Comparison of ENCODE assay signal across 23 cellular contexts in genomic region chr18:21218862-21219261, GRCh38. TPM values are rescaled to one million over a fixed set of nuclear protein-coding genes. Genes with fewer than 3 reads are reported as not detected.
"Had no signal": no experiment of that assay in that cellular context is flagged by ENCODE, and none has a peak within 500 bp of the region (broad histone marks: within the 10 kb centered on the region; RNA-seq: fewer than 3 reads in every experiment).

No MANE protein-coding gene starts in this region.

- H3K4me3 Mint-ChIP-seq: activated B cell treated with CpG ODN at 0.5 μM for 24 hours; activated CD4-positive, alpha-beta T cell treated with anti-CD3 and anti-CD28 coated beads, Interleukin-2, amount 10 ng/mL, durations not matched to agents 24 days and 14 days; activated CD8-positive, alpha-beta T cell treated with anti-CD3 and anti-CD28 coated beads, Interleukin-2, amount 10 ng/mL, durations not matched to agents 7 days and 5 days; brain; central memory CD8-positive, alpha-beta T cell; neural crest cell; stimulated activated naive CD8-positive, alpha-beta T cell treated with anti-CD3 and anti-CD28 coated beads, Interleukin-15, Interleukin-2, amounts not matched to agents 100 ng/mL and 50 ng/mL, for 24 hours; T-helper 1 cell treated with Interleukin-12 subunit alpha and Interleukin-12 subunit beta and Interleukin-4 antibody, amounts not matched to agents 30 μg/mL and 1 μg/mL, for 36 hours had no signal

- H3K27ac Mint-ChIP-seq: activated B cell treated with CpG ODN at 0.5 μM for 24 hours; activated CD4-positive, alpha-beta T cell treated with anti-CD3 and anti-CD28 coated beads, Interleukin-2, amount 10 ng/mL, durations not matched to agents 24 days and 14 days; activated CD8-positive, alpha-beta T cell treated with anti-CD3 and anti-CD28 coated beads, Interleukin-2, amount 10 ng/mL, durations not matched to agents 7 days and 5 days; activated naive CD4-positive, alpha-beta T cell treated with anti-CD3 and anti-CD28 coated beads, Interleukin-2, amount 50 U/mL, for 72 hours; brain; stimulated activated naive CD8-positive, alpha-beta T cell treated with anti-CD3 and anti-CD28 coated beads, Interleukin-15, Interleukin-2, amounts not matched to agents 100 ng/mL and 50 ng/mL, for 24 hours; T-helper 1 cell treated with Interleukin-12 subunit alpha and Interleukin-12 subunit beta and Interleukin-4 antibody, amounts not matched to agents 30 μg/mL and 1 μg/mL, for 36 hours had no signal

- H3K36me3 Mint-ChIP-seq: activated naive CD4-positive, alpha-beta T cell treated with anti-CD3 and anti-CD28 coated beads, Interleukin-2, amount 50 U/mL, for 72 hours; brain had no signal

- DNase-seq: activated B cell treated with CpG ODN at 0.5 μM for 24 hours; activated CD4-positive, alpha-beta T cell treated with anti-CD3 and anti-CD28 coated beads, Interleukin-2, amount 10 ng/mL, durations not matched to agents 24 days and 14 days; activated CD8-positive, alpha-beta memory T cell treated with anti-CD3 and anti-CD28 coated beads, Interleukin-2, amount 50 U/mL, for 4 hours; activated CD8-positive, alpha-beta T cell treated with anti-CD3 and anti-CD28 coated beads, Interleukin-2, amount 10 ng/mL, durations not matched to agents 7 days and 5 days; activated effector memory CD4-positive, alpha-beta T cell treated with anti-CD3 and anti-CD28 coated beads, Interleukin-2, amount 50 U/mL, for 16 hours; activated T-cell treated with anti-CD3 and anti-CD28 coated beads, Interleukin-2, amount 50 U/mL, for 48 hours; amniotic stem cell; effector CD8-positive, alpha-beta T cell; foreskin fibroblast; left cardiac atrium; lower lobe of right lung; midbrain; ovary; right lobe of liver; upper lobe of right lung had no signal

- H3K27me3 Mint-ChIP-seq: activated B cell treated with CpG ODN at 0.5 μM for 24 hours, brain had no signal

- H3K9me3 Mint-ChIP-seq: activated B cell treated with CpG ODN at 0.5 μM for 24 hours; activated CD4-positive, alpha-beta T cell treated with anti-CD3 and anti-CD28 coated beads, Interleukin-2, amount 10 ng/mL, durations not matched to agents 24 days and 14 days; activated naive CD4-positive, alpha-beta T cell treated with anti-CD3 and anti-CD28 coated beads, Interleukin-2, amount 50 U/mL, for 72 hours; brain; central memory CD8-positive, alpha-beta T cell; stimulated activated naive CD8-positive, alpha-beta T cell treated with anti-CD3 and anti-CD28 coated beads, Interleukin-15, Interleukin-2, amounts not matched to agents 100 ng/mL and 50 ng/mL, for 24 hours; T-helper 1 cell treated with Interleukin-12 subunit alpha and Interleukin-12 subunit beta and Interleukin-4 antibody, amounts not matched to agents 30 μg/mL and 1 μg/mL, for 36 hours had no signal

- H3K4me1 Mint-ChIP-seq: activated B cell treated with CpG ODN at 0.5 μM for 24 hours; activated CD4-positive, alpha-beta T cell treated with anti-CD3 and anti-CD28 coated beads, Interleukin-2, amount 10 ng/mL, durations not matched to agents 24 days and 14 days; central memory CD8-positive, alpha-beta T cell had no signal

- H3K4me3 ChIP-seq: lower lobe of right lung, ovary, right lobe of liver, smooth muscle cell, suprapubic skin, upper lobe of right lung had no signal

RNA-seq across cellular contexts. Expression of gene GREB1L, which starts 23.2 kb away (rescaled TPM):
- total RNA-seq: activated B cell treated with CpG ODN at 0.5 μM for 24 hours; activated CD4-positive, alpha-beta T cell treated with anti-CD3 and anti-CD28 coated beads, Interleukin-2, amount 10 ng/mL, durations not matched to agents 24 days and 14 days; activated CD8-positive, alpha-beta T cell treated with anti-CD3 and anti-CD28 coated beads, Interleukin-2, amount 10 ng/mL, durations not matched to agents 7 days and 5 days; activated naive CD4-positive, alpha-beta T cell treated with anti-CD3 and anti-CD28 coated beads, Interleukin-2, amount 50 U/mL, for 72 hours had no signal
